ENCODE assay signal across 1 cellular context in genomic region chr9:22374021-22374420, GRCh38.
TF ChIP-seq lines count a peak whose summit lies in the region.

No MANE protein-coding gene starts in this region.

TF ChIP-seq in WTC11, 78 proteins besides CTCF, POLR2A, EP300 and RAD21 (continued from another document):
- no peak for TF ChIP-seq ZNF512 (CRISPR knock-in tag; IDR thresholded peaks at IDR 0.05; ENCODE audit: borderline replicate concordance)
- no peak for TF ChIP-seq ZNF416 (CRISPR knock-in tag; IDR thresholded peaks at IDR 0.05)
- no peak for TF ChIP-seq ATF1 (CRISPR knock-in tag; IDR thresholded peaks at IDR 0.05)
- no peak for TF ChIP-seq MLX (CRISPR knock-in tag; IDR thresholded peaks at IDR 0.05)
- TF ChIP-seq ZNF281 (CRISPR knock-in tag; IDR thresholded peaks at IDR 0.05), result no peak
- no peak for TF ChIP-seq NFE2L1 (CRISPR knock-in tag; IDR thresholded peaks at IDR 0.05)
- TF ChIP-seq CREB1 (CRISPR knock-in tag; IDR thresholded peaks at IDR 0.05), result no peak
- no peak for TF ChIP-seq IRF2 (CRISPR knock-in tag; IDR thresholded peaks at IDR 0.05; ENCODE audit: borderline replicate concordance, low read depth)
- TF ChIP-seq ETV6 (CRISPR knock-in tag; IDR thresholded peaks at IDR 0.05), result no peak
- no peak for TF ChIP-seq ZBTB21 (CRISPR knock-in tag; IDR thresholded peaks at IDR 0.05; ENCODE audit: borderline replicate concordance)
- TF ChIP-seq NR1H2 (CRISPR knock-in tag; IDR thresholded peaks at IDR 0.05), result no peak
- TF ChIP-seq EMX1 (CRISPR knock-in tag; IDR thresholded peaks at IDR 0.05), result no peak
- TF ChIP-seq, protein P1, sequence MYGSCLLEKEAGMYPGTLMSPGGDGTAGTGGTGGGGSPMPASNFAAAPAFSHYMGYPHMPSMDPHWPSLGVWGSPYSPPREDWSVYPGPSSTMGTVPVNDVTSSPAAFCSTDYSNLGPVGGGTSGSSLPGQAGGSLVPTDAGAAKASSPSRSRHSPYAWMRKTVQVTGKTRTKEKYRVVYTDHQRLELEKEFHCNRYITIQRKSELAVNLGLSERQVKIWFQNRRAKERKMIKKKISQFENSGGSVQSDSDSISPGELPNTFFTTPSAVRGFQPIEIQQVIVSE (CRISPR knock-in tag; IDR thresholded peaks at IDR 0.05; ENCODE audit: borderline replicate concordance), result no peak
- no peak for TF ChIP-seq JAZF1 (CRISPR knock-in tag; IDR thresholded peaks at IDR 0.05)
